8 cellular contexts compared by ENCODE assay signal in the genomic region with DNA sequence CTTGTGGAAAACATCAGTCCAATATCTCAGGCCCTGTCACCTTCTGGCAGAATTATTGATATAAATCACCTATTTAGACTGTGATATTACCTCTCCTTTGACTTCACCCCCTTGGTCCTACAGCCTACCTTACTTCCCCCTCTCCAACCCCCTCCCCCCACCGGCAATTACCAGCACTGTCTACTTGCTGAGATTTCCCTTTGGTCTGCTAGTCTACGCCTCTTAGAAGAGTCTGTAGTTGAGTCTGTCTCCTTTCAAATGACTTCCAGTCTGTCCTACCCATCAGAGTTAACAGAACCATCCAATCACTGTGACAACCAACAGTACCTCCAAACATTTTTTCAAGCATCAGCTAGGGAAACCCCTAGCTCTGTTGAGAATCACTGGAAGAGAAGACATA. TPM values are rescaled to one million over a fixed set of nuclear protein-coding genes. Genes with fewer than 3 reads are reported as not detected.
DNase-seq lines count a peak whose midpoint lies in the region; ATAC-seq, FAIRE-seq and TF ChIP-seq lines count a peak whose summit lies in the region.
"Had no signal": no experiment of that assay in that cellular context is flagged by ENCODE, and none has a peak within 500 bp of the region (broad histone marks: within the 10 kb centered on the region; RNA-seq: fewer than 3 reads in every experiment).

No MANE protein-coding gene starts in this region.

- H3K23ac ChIP-seq in neuronal stem cell (ENCODE audit: low read depth, low read length, poor library complexity), result no peak overlapping the region

- peak overlapping the region in 1 of 2 experiments; percentile 38; a peak in 2 of 4 replicates for H3K4me3 ChIP-seq in DND-41 (ENCODE audit: low read depth in 1 of 2, low read length in 2 of 2)
- H3K4me3 ChIP-seq in GM12878, result 0 out of 2 replicates have a peak overlapping the region, but pooled peaks have one; percentile 4
- no peak overlapping the region for H3K4me3 ChIP-seq in neuronal stem cell (ENCODE audit: low read length in 2 of 2)

- WGBS in GM12878 (ENCODE audit: insufficient coverage, insufficient replicate concordance, low lambda C conversion rate, missing lambda C conversion rate), result 0% methylated on average over 2 of the region's 2 CpGs
- WGBS in neuronal stem cell (ENCODE audit: extremely low coverage in 2 of 2, insufficient read length in 2 of 2, insufficient replicate concordance in 1 of 2), 2 donors, result no CpG with 5 or more reads among the region's 2 CpGs

- H3K36me3 ChIP-seq in DND-41 (ENCODE audit: insufficient read depth, low read length), result no peaks in the 10 kb centered on the region; the same call in 1 of the 2 replicates
- H3K36me3 ChIP-seq in KOPT-K1 (ENCODE audit: insufficient read depth, low read length), result no peaks in the 10 kb centered on the region
- H3K36me3 ChIP-seq in GM12878 (ENCODE audit: control insufficient read depth in 2 of 2, insufficient read depth in 2 of 2, low read length in 1 of 2), result no peaks in the 10 kb centered on the region
- peaks cover 0 to under 1% of the 10 kb centered on the region in 2 donors for H3K36me3 ChIP-seq in neuronal stem cell (replicated peaks in 1 of 2; ENCODE audit: control insufficient read depth in 2 of 2, insufficient read depth in 2 of 2, low read length in 2 of 2)

- no peak overlapping the region for H2AK5ac ChIP-seq in neuronal stem cell (ENCODE audit: low read depth, low read length)

- H3K79me2 ChIP-seq in DND-41 (ENCODE audit: insufficient read depth, low read length) (peaks cover 19% of the 10 kb centered on the region), GM12878 (ENCODE audit: control insufficient read depth, insufficient read depth, low read length) (peaks cover 18% of the 10 kb centered on the region)

- no peak overlapping the region for H2BK5ac ChIP-seq in neuronal stem cell (ENCODE audit: low read length)

- H3K9ac ChIP-seq in DND-41 (ENCODE audit: low read depth, low read length) (peak overlapping the region; percentile 42), GM12878 (ENCODE audit: control insufficient read depth, insufficient read depth, low read length) (no peak overlapping the region), neuronal stem cell (ENCODE audit: low read depth, low read length, poor library complexity) (no peak overlapping the region)

- in situ Hi-C loops in GM12878 (cut with MboI), result no loop called here

- no peak for TF ChIP-seq RAD21 in GM12878 (IDR thresholded peaks at IDR 0.05; ENCODE audit: insufficient read depth, low read depth, low read length)

- H3K4me2 ChIP-seq in DND-41 (ENCODE audit: insufficient read depth, low read length) (peak overlapping the region; percentile 63), GM12878 (ENCODE audit: control insufficient read depth, insufficient read depth) (peak overlapping the region; percentile 40), neuronal stem cell (ENCODE audit: insufficient read depth, low read length, poor library complexity, severe bottlenecking) (no peak overlapping the region)

- no peak overlapping the region for H4K8ac ChIP-seq in neuronal stem cell (ENCODE audit: low read depth, low read length)

- intact Hi-C loops in GM12878 (cut with micrococcal nuclease; ENCODE audit: unreplicated experiment), result no loop called here

- H2BK12ac ChIP-seq in neuronal stem cell (ENCODE audit: low read length), result no peak overlapping the region

- H2BK15ac ChIP-seq in neuronal stem cell (ENCODE audit: low read length), result no peak overlapping the region

- peak; percentile 39 for ATAC-seq in DND-41 (ENCODE audit: insufficient read depth, low read depth)
- ATAC-seq in GM12878, result no peak
- no peak for ATAC-seq in HG02840 (IDR thresholded peaks at IDR 0.05; ENCODE audit: low FRiP score, unreplicated experiment)

- no peak overlapping the region for H4K91ac ChIP-seq in neuronal stem cell (ENCODE audit: low read depth, low read length, poor library complexity)

- H2AFZ ChIP-seq in DND-41 (ENCODE audit: low read depth, low read length) (peak overlapping the region; percentile 57), GM12878 (ENCODE audit: control insufficient read depth, low read depth, low read length) (peak overlapping the region; percentile 5), neuronal stem cell (ENCODE audit: low read length) (peak overlapping the region; percentile 18)

- no TSS peak for BruUV-seq in GM12878 (replicated peaks; lab: Mats Ljungman, UMichigan)

- no peaks in the 10 kb centered on the region for H3K9me3 ChIP-seq in DND-41 (ENCODE audit: insufficient read depth, low read length, severe bottlenecking)
- H3K9me3 ChIP-seq in KOPT-K1 (ENCODE audit: insufficient read depth, low read length, poor library complexity, severe bottlenecking), result peaks cover 3% of the 10 kb centered on the region
- H3K9me3 ChIP-seq in GM12878 (replicated peaks; ENCODE audit: control insufficient read depth, insufficient read depth, low read length), result no peaks in the 10 kb centered on the region
- no peaks in the 10 kb centered on the region for H3K9me3 ChIP-seq in neuronal stem cell (replicated peaks in 1 of 2; ENCODE audit: control insufficient read depth in 2 of 2, insufficient read depth in 1 of 2, low read depth in 1 of 2, low read length in 2 of 2)

- no peak overlapping the region for H3K4ac ChIP-seq in neuronal stem cell (ENCODE audit: low read length)

- peak overlapping the region; percentile 87 for H3K27ac ChIP-seq in DND-41 (ENCODE audit: low read length)
- H3K27ac ChIP-seq in KOPT-K1 (ENCODE audit: low read depth, low read length, poor library complexity, severe bottlenecking), result peak overlapping the region; percentile 63
- 0 out of 2 replicates have a peak overlapping the region, but pooled peaks have one; percentile 5 for H3K27ac ChIP-seq in GM12878 (ENCODE audit: control insufficient read depth, insufficient read depth)
- H3K27ac ChIP-seq in neuronal stem cell (replicated peaks; ENCODE audit: low read length), result no peak overlapping the region

- TF ChIP-seq CTCF in DND-41 (IDR thresholded peaks at IDR 0.05; ENCODE audit: borderline replicate concordance, extremely low read depth, low read length, poor library complexity, severe bottlenecking), result no peak
- TF ChIP-seq CTCF in GM12878 (IDR thresholded peaks at IDR 0.05 in 2 of 3, conservative IDR thresholded peaks at IDR 0.05 in 1 of 3; ENCODE audit: control insufficient read depth in 2 of 3, extremely low read depth in 1 of 3, insufficient read depth in 1 of 3, low read depth in 3 of 3, low read length in 3 of 3), result no peak

- CTCF ChIA-PET in GM12878 (lab: Yijun Ruan, JAX), result interaction anchor here (1.3 to 9.9 kb wide), 11 partner anchors 8 to 414 kb away, joined by 3 to 163 read pairs (median 7); a partner anchor contains a TSS

- peaks cover 4% of the 10 kb centered on the region for H3K79me1 ChIP-seq in neuronal stem cell (ENCODE audit: low read depth, low read length)

- no peaks in the 10 kb centered on the region for H3K27me3 ChIP-seq in DND-41 (ENCODE audit: insufficient read depth, low read length, poor library complexity)
- H3K27me3 ChIP-seq in GM12878 (replicated peaks in 1 of 2; ENCODE audit: control insufficient read depth in 2 of 2, insufficient read depth in 2 of 2, low read length in 1 of 2), result no peaks in the 10 kb centered on the region
- no peaks in the 10 kb centered on the region for H3K27me3 ChIP-seq in neuronal stem cell (ENCODE audit: control insufficient read depth in 3 of 3, insufficient read depth in 3 of 3, low read depth in 1 of 3, low read length in 3 of 3)

- POLR2A ChIA-PET in GM12878 (lab: Charles Lee), result interaction anchor here (0.6 to 0.9 kb wide), 2 partner anchors 105 to 826 kb away, joined by 3 to 4 read pairs; a partner anchor contains a TSS

- H3K4me1 ChIP-seq in DND-41 (ENCODE audit: insufficient read depth, low read length) (peaks cover 48% of the 10 kb centered on the region), GM12878 (ENCODE audit: control insufficient read depth, insufficient read depth, low read length) (peaks cover 13% of the 10 kb centered on the region; the same call in 1 of the 2 replicates), neuronal stem cell (ENCODE audit: control insufficient read depth in 2 of 2, insufficient read depth in 1 of 2, low read depth in 1 of 2, low read length in 2 of 2) (peaks cover 3 to 4% of the 10 kb centered on the region in 2 donors)

- no peak for TF ChIP-seq EP300 in GM12878 (IDR thresholded peaks at IDR 0.05; ENCODE audit: borderline replicate concordance in 1 of 2, control insufficient read depth in 1 of 2, low read depth in 2 of 2, low read length in 2 of 2)

- RAD21 ChIA-PET in GM12878 (lab: Charles Lee; ENCODE audit: unreplicated experiment), result interaction anchor here (1.4 to 2.1 kb wide), 2 partner anchors 41 to 410 kb away, joined by 4 to 6 read pairs; no protein-coding TSS in a partner anchor

- no peak overlapping the region for H3K14ac ChIP-seq in neuronal stem cell (ENCODE audit: low read length)

- no peak for FAIRE-seq in GM12878 (lab: Jason Lieb, UNC)

- DNase-seq in DND-41 (peak; percentile 58), GM12878 (ENCODE audit: low read depth, low spot score) (no peak), neuronal stem cell (ENCODE audit: low spot score) (no peak), NCI-H187 treated with DMSO at 0.1 percent for 48 hours (lab: John Stamatoyannopoulos, UW) (no peak), HPDE6-E6E7 (ENCODE audit: extremely low spot score) (no peak)
- DNase-seq: NCI-H187 had no signal

- SMC1A ChIA-PET in GM12878 (lab: Charles Lee; ENCODE audit: uncharacterized antibody, unreplicated experiment), result interaction anchor here (1.6 to 6.4 kb wide), 7 partner anchors 7 to 414 kb away, joined by 3 to 66 read pairs (median 9); no protein-coding TSS in a partner anchor

- H2BK120ac ChIP-seq in neuronal stem cell (ENCODE audit: low read depth, low read length), result no peak overlapping the region

- H3K18ac ChIP-seq in neuronal stem cell (ENCODE audit: low read length), result no peak overlapping the region

- H4K20me1 ChIP-seq in DND-41 (ENCODE audit: insufficient read depth, low read length) (no peaks in the 10 kb centered on the region; the same call in 1 of the 2 replicates), GM12878 (ENCODE audit: control insufficient read depth, insufficient read depth) (no peaks in the 10 kb centered on the region)

- no peak for TF ChIP-seq POLR2A in GM12878 (IDR thresholded peaks at IDR 0.05; ENCODE audit: low read depth, low read length)

RNA-seq across cellular contexts. Expression of a gene that starts 3.0 kb away (rescaled TPM):
- 26.2 and 27.2 TPM in 2 replicates for total RNA-seq in GM12878 (2013; cell fraction: nucleolus; rRNA removed)
- total RNA-seq in GM12878 (2014; rRNA removed), result 48.0 and 58.4 TPM in 2 replicates
- 71.5 and 79.3 TPM in 2 replicates for total RNA-seq in GM12878 (2014; rRNA removed; fragmentation: Illumina TruSeq; extraction: Trizol)
- 39.5 and 43.2 TPM in 2 replicates for total RNA-seq in GM12878 (2021)
- polyA plus RNA-seq in GM12878 (2011; ENCODE audit: low read depth), result 42.4 TPM
- polyA plus RNA-seq in GM12878 (2011; rRNA removed), result 39.1 and 63.6 TPM in 2 replicates
- polyA plus RNA-seq in GM12878 (2011; cell fraction: cytosol; rRNA removed), result 12.1 and 12.3 TPM in 2 replicates
- 16.0 and 17.7 TPM in 2 replicates for polyA plus RNA-seq in GM12878 (2011; cell fraction: nucleus; rRNA removed)
- polyA plus RNA-seq in GM12878 (2012), result 32.1 and 32.6 TPM in 2 replicates
- polyA plus RNA-seq in GM12878 (2014; fragmentation: Illumina TruSeq; extraction: Trizol), result 89.8 and 119 TPM in 2 replicates
- 10 to 100 TPM; 70.1 to 74.1 TPM for polyA plus RNA-seq in GM12878 (2014; fragmentation: Nextera tagmentation; extraction: Ambion mirVana)
- 37.6 and 42.6 TPM in 2 replicates for polyA plus RNA-seq in GM12878 (2014; rRNA removed)
- 10 to 100 TPM; 77.4 to 82.1 TPM for polyA plus RNA-seq in GM12878 (2016; fragmentation: Nextera tagmentation; extraction: Ambion mirVana)
- polyA minus RNA-seq in GM12878 (2011; rRNA and poly(A)+ RNA removed), result 24.7 and 31.5 TPM in 2 replicates
- 21.3 and 31.0 TPM in 2 replicates for polyA minus RNA-seq in GM12878 (2011; cell fraction: cytosol; rRNA and poly(A)+ RNA removed)
- polyA minus RNA-seq in GM12878 (2011; cell fraction: nucleus; rRNA and poly(A)+ RNA removed), result 13.3 and 16.4 TPM in 2 replicates
- 62.8 TPM for polyA plus RNA-seq in neuronal stem cell (2013, experiment 1 of 2)
- polyA plus RNA-seq in neuronal stem cell (2013, experiment 2 of 2), result 64.2 TPM

RNA-seq across cellular contexts. Expression of a gene that starts 16.2 kb away (rescaled TPM):
- total RNA-seq in GM12878 (2013; cell fraction: nucleolus; rRNA removed), result 19.2 and 21.8 TPM in 2 replicates
- total RNA-seq in GM12878 (2014; rRNA removed) (3.9 and 4.1 TPM in 2 replicates), GM12878 (2014; rRNA removed; fragmentation: Illumina TruSeq; extraction: Trizol) (4.2 and 5.2 TPM in 2 replicates), GM12878 (2021) (1.7 and 2.0 TPM in 2 replicates)
- 0.87 TPM for polyA plus RNA-seq in GM12878 (2011; ENCODE audit: low read depth)
- polyA plus RNA-seq in GM12878 (2011; rRNA removed) (1.7 and 2.4 TPM in 2 replicates), GM12878 (2014; fragmentation: Illumina TruSeq; extraction: Trizol) (2.4 and 2.5 TPM in 2 replicates), GM12878 (2014; fragmentation: Nextera tagmentation; extraction: Ambion mirVana) (1 to 10 TPM; 1.3 to 2.9 TPM), GM12878 (2014; rRNA removed) (2.9 and 3.0 TPM in 2 replicates), GM12878 (2016; fragmentation: Nextera tagmentation; extraction: Ambion mirVana) (1 to 10 TPM; 1.9 to 3.3 TPM)
- 0.33 and 0.67 TPM in 2 replicates for polyA plus RNA-seq in GM12878 (2011; cell fraction: cytosol; rRNA removed)
- 1.4 and 1.5 TPM in 2 replicates for polyA plus RNA-seq in GM12878 (2011; cell fraction: nucleus; rRNA removed)
- 1.5 and 1.7 TPM in 2 replicates for polyA plus RNA-seq in GM12878 (2012)
- polyA minus RNA-seq in GM12878 (2011; rRNA and poly(A)+ RNA removed), result 2.3 and 2.5 TPM in 2 replicates
- 0.40 and 1.4 TPM in 2 replicates for polyA minus RNA-seq in GM12878 (2011; cell fraction: cytosol; rRNA and poly(A)+ RNA removed)
- polyA minus RNA-seq in GM12878 (2011; cell fraction: nucleus; rRNA and poly(A)+ RNA removed), result 2.9 and 5.5 TPM in 2 replicates
- 2.2 TPM for polyA plus RNA-seq in neuronal stem cell (2013, experiment 1 of 2)
- 2.5 TPM for polyA plus RNA-seq in neuronal stem cell (2013, experiment 2 of 2)

Comparison
In these comparisons a context has a peak if more than half of its experiments do, and no peak if none do; other contexts are left out.
1. H2AFZ ChIP-seq: peak in every context shown above with its lines; median percentile 57 in DND-41; 18 in neuronal stem cell; 5 in GM12878.